Comparison of ENCODE assay signal across 28 cellular contexts in genomic region chr3:86229775-86230094, GRCh38.
"Had no signal": no experiment of that assay in that cellular context is flagged by ENCODE, and none has a peak within 500 bp of the region (broad histone marks: within the 10 kb centered on the region; RNA-seq: fewer than 3 reads in every experiment).

No MANE protein-coding gene starts in this region.

- DNase-seq: natural killer cell; occipital lobe; ovary; posterior cingulate gyrus; psoas muscle; right cardiac atrium; spleen; stimulated activated CD4-positive, alpha-beta T cell treated with anti-CD3 and anti-CD28 coated beads, Interleukin-12 subunit alpha, Interleukin-12 subunit beta, amount 100 ng/mL, for 4 hours; stimulated activated CD4-positive, alpha-beta T cell treated with anti-CD3 and anti-CD28 coated beads, Interleukin-1b, Interleukin-23, amount 100 ng/mL, for 48 hours; stimulated activated CD4-positive, alpha-beta T cell treated with anti-CD3 and anti-CD28 coated beads, Interleukin-4, amount 100 ng/mL, for 1 hour; stimulated activated CD4-positive, alpha-beta T cell treated with anti-CD3 and anti-CD28 coated beads, Interleukin-4, amount 100 ng/mL, for 4 hours; stimulated activated CD8-positive, alpha-beta memory T cell treated with anti-CD3 and anti-CD28 coated beads, Interleukin-4, amount 100 ng/mL, for 48 hours; stimulated activated naive CD4-positive, alpha-beta T cell; stimulated activated naive CD8-positive, alpha-beta T cell treated with anti-CD3 and anti-CD28 coated beads, Interleukin-15, amount 100 ng/mL, for 72 hours; stimulated activated naive CD8-positive, alpha-beta T cell treated with anti-CD3 and anti-CD28 coated beads, Interleukin-15, Interleukin-2, amounts not matched to agents 100 U/mL and 50 U/mL, for 24 hours; substantia nigra; testis; tibial artery; transverse colon; upper lobe of right lung; uterus had no signal

- H3K79me2 ChIP-seq: parathyroid adenoma had no signal

- H3K36me3 ChIP-seq: neural progenitor cell, ovary, spleen, suprapubic skin, tibial artery, transverse colon, upper lobe of right lung, uterus had no signal

- ATAC-seq: natural killer cell; psoas muscle; right cardiac atrium; sciatic nerve; stimulated activated memory B cell treated with anti-CD40 and anti-IgM and Interleukin-4, amounts not matched to agents 10 μg/mL and 1 μg/mL and 100 μg/mL, for 72 hours; stimulated activated naive CD8-positive, alpha-beta T cell treated with anti-CD3 and anti-CD28 coated beads, Interleukin-15, amount 100 ng/mL, for 72 hours; stimulated activated naive CD8-positive, alpha-beta T cell treated with anti-CD3 and anti-CD28 coated beads, Interleukin-15, Interleukin-2, amounts not matched to agents 100 U/mL and 50 U/mL, for 24 hours; upper lobe of right lung had no signal

- H3K4me1 ChIP-seq: neural progenitor cell, parathyroid adenoma, psoas muscle, spleen, suprapubic skin, testis, tibial artery, transverse colon, upper lobe of right lung, uterus had no signal

- H3K9me3 ChIP-seq: ovary, psoas muscle, spleen, suprapubic skin, testis, tibial artery, transverse colon, upper lobe of right lung, uterus had no signal

- H3K4me3 ChIP-seq: neural progenitor cell, ovary, psoas muscle, skin epidermis, smooth muscle cell, spleen, suprapubic skin, testis, tibial artery, transverse colon, upper lobe of right lung, uterus had no signal

- H3K4me2 ChIP-seq: neural progenitor cell, smooth muscle cell had no signal

- H3K27ac ChIP-seq: neural progenitor cell, ovary, parathyroid adenoma, psoas muscle, skin epidermis, spleen, suprapubic skin, testis, tibial artery, transverse colon, upper lobe of right lung, uterus had no signal

- H2AFZ ChIP-seq: neural progenitor cell, parathyroid adenoma had no signal

- H3K27me3 ChIP-seq: neural progenitor cell, ovary, spleen, suprapubic skin, testis, tibial artery, transverse colon, upper lobe of right lung, uterus had no signal
